Comparison of ENCODE assay signal across 9 cellular contexts in genomic region chr9:91817493-91818225, GRCh38.
DNase-seq lines count a peak whose midpoint lies in the region; ATAC-seq and TF ChIP-seq lines count a peak whose summit lies in the region.
"Had no signal": no experiment of that assay in that cellular context is flagged by ENCODE, and none has a peak within 500 bp of the region (broad histone marks: within the 10 kb centered on the region; RNA-seq: fewer than 3 reads in every experiment).

No MANE protein-coding gene starts in this region.

- H3K27ac Mint-ChIP-seq in activated naive CD4-positive, alpha-beta T cell treated with anti-CD3 and anti-CD28 coated beads, Interleukin-2, amount 10 ng/mL, durations not matched to agents 7 days and 5 days: no peak overlapping the region

- peaks cover 0 to 9% (median 0%) of the 10 kb centered on the region in 7 donors for H3K27me3 ChIP-seq in spleen (replicated peaks in 1 of 7)

- 35 to 54% (median 48%) methylated on average over 16 to 20 of the region's 20 CpGs for WGBS in spleen, 5 donors

- no peak for TF ChIP-seq POLR2A in spleen (IDR thresholded peaks at IDR 0.05)

- H3K4me1 ChIP-seq in HEK293 (ENCODE audit: control insufficient read depth, insufficient read depth, low read length): peaks cover 2% of the 10 kb centered on the region; the same call in 1 of the 2 replicates
- peaks cover 0 to 17% (median 5%) of the 10 kb centered on the region in 6 donors for H3K4me1 ChIP-seq in spleen

- H3K4me3 ChIP-seq in HEK293 (ENCODE audit: low read depth, low read length) (no peak overlapping the region), spleen (no peak overlapping the region)

- no peaks in the 10 kb centered on the region for H3K9me3 ChIP-seq in HEK293 (ENCODE audit: control insufficient read depth, insufficient read depth, low read depth, low read length)
- no peaks in the 10 kb centered on the region for H3K9me3 ChIP-seq in spleen

- POLR2A ChIA-PET in HEK293 (lab: Yijun Ruan, JAX): interaction anchor here (0.6 kb wide), 1 partner anchor 648 kb away, joined by 4 read pairs; no protein-coding TSS in a partner anchor

- H3K27me3 Mint-ChIP-seq in activated naive CD4-positive, alpha-beta T cell treated with anti-CD3 and anti-CD28 coated beads, Interleukin-2, amount 10 ng/mL, durations not matched to agents 7 days and 5 days: peaks cover 7% of the 10 kb centered on the region

- H3K27ac ChIP-seq in HEK293 (ENCODE audit: extremely low read depth, low read depth, low read length) (peak overlapping the region; percentile 58), spleen (peak overlapping the region in 6 of 8 donors; percentile 20 to 67 (median 48))
- H3K27ac ChIP-seq: RWPE1 had no signal

- H3K36me3 Mint-ChIP-seq in activated naive CD4-positive, alpha-beta T cell treated with anti-CD3 and anti-CD28 coated beads, Interleukin-2, amount 10 ng/mL, durations not matched to agents 7 days and 5 days: no peaks in the 10 kb centered on the region

- DNase-seq in brain pericyte (ENCODE audit: low read depth, low spot score) (peak; percentile 48), left lobe of liver (ENCODE audit: low spot score) (no peak), spleen (no peak), NCI-H446 treated with DMSO at 0.1 percent for 48 hours (lab: John Stamatoyannopoulos, UW) (no peak), HPDE6-E6E7 (ENCODE audit: extremely low spot score) (no peak)
- DNase-seq in activated naive CD4-positive, alpha-beta T cell treated with anti-CD3 and anti-CD28 coated beads, Interleukin-2, amount 10 ng/mL, durations not matched to agents 7 days and 5 days: no peak
- DNase-seq in stimulated activated CD4-positive, alpha-beta T cell treated with anti-CD3 and anti-CD28 coated beads, Interleukin-15, amount 100 ng/mL, for 24 hours: no peak

- H3K4me3 Mint-ChIP-seq in activated naive CD4-positive, alpha-beta T cell treated with anti-CD3 and anti-CD28 coated beads, Interleukin-2, amount 10 ng/mL, durations not matched to agents 7 days and 5 days: no peak overlapping the region

- TF ChIP-seq CTCF in HEK293 (tag by site-specific recombination; IDR thresholded peaks at IDR 0.05): no peak
- TF ChIP-seq CTCF in spleen (IDR thresholded peaks at IDR 0.05 in 8 of 11, conservative IDR thresholded peaks at IDR 0.05 in 3 of 11): no peak

- H3K9me3 Mint-ChIP-seq in activated naive CD4-positive, alpha-beta T cell treated with anti-CD3 and anti-CD28 coated beads, Interleukin-2, amount 10 ng/mL, durations not matched to agents 7 days and 5 days: no peaks in the 10 kb centered on the region

- CTCF ChIA-PET in HEK293 (lab: Yijun Ruan, JAX): no interaction called here
- CTCF ChIA-PET in activated naive CD4-positive, alpha-beta T cell treated with anti-CD3 and anti-CD28 coated beads, Interleukin-2, amount 10 ng/mL, durations not matched to agents 7 days and 5 days (lab: Charles Lee): no interaction called here

- H3K36me3 ChIP-seq in HEK293 (ENCODE audit: control insufficient read depth in 2 of 2, insufficient read depth in 1 of 2, low read length in 2 of 2) (no peaks in the 10 kb centered on the region), spleen (no peaks in the 10 kb centered on the region)

- H3K4me1 Mint-ChIP-seq in activated naive CD4-positive, alpha-beta T cell treated with anti-CD3 and anti-CD28 coated beads, Interleukin-2, amount 10 ng/mL, durations not matched to agents 7 days and 5 days: no peaks in the 10 kb centered on the region

- intact Hi-C loops in spleen (cut with DNase I; ENCODE audit: low total_unique reads): no loop called here

- ATAC-seq in left lobe of liver: peak; percentile 75

TF ChIP-seq in HEK293, 187 proteins besides CTCF, POLR2A, EP300 and RAD21 (continues in another document):
- TF ChIP-seq KLF10 (tag by site-specific recombination; IDR thresholded peaks at IDR 0.05) (0 out of 2 replicates have a peak, but pooled peaks have one; percentile 21), ZNF366 (tag by site-specific recombination; conservative IDR thresholded peaks at IDR 0.05) (peak; percentile 64), TRIM28 (IDR thresholded peaks at IDR 0.05; ENCODE audit: borderline replicate concordance, low read length) (peak; percentile 42; the same call in 1 of the 2 replicates), GLIS2 (tag by site-specific recombination; IDR thresholded peaks at IDR 0.05) (0 out of 2 replicates have a peak, but pooled peaks have one; percentile 18), BCL11A (tag by site-specific recombination; IDR thresholded peaks at IDR 0.05; ENCODE audit: low read depth) (no peak), ZNF596 (tag by site-specific recombination; IDR thresholded peaks at IDR 0.05) (no peak), ZNF404 (tag by site-specific recombination; IDR thresholded peaks at IDR 0.05) (no peak), ZNF600 (tag by site-specific recombination; IDR thresholded peaks at IDR 0.05) (0 out of 2 replicates have a peak, but pooled peaks have one; percentile 18), WT1 (tag by site-specific recombination; IDR thresholded peaks at IDR 0.05) (peak; percentile 96), ZBTB48 (tag by site-specific recombination; IDR thresholded peaks at IDR 0.05) (no peak), ZNF558 (tag by site-specific recombination; IDR thresholded peaks at IDR 0.05) (peak; percentile 32; the same call in 1 of the 2 replicates), ZNF398 (tag by site-specific recombination; IDR thresholded peaks at IDR 0.05) (peak; percentile 97), ZNF843 (tag by site-specific recombination; IDR thresholded peaks at IDR 0.05) (0 out of 2 replicates have a peak, but pooled peaks have one; percentile 42)
- TF ChIP-seq, protein P1, sequence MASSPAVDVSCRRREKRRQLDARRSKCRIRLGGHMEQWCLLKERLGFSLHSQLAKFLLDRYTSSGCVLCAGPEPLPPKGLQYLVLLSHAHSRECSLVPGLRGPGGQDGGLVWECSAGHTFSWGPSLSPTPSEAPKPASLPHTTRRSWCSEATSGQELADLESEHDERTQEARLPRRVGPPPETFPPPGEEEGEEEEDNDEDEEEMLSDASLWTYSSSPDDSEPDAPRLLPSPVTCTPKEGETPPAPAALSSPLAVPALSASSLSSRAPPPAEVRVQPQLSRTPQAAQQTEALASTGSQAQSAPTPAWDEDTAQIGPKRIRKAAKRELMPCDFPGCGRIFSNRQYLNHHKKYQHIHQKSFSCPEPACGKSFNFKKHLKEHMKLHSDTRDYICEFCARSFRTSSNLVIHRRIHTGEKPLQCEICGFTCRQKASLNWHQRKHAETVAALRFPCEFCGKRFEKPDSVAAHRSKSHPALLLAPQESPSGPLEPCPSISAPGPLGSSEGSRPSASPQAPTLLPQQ (tag by site-specific recombination; IDR thresholded peaks at IDR 0.05): 0 out of 2 replicates have a peak, but pooled peaks have one; percentile 47
- TF ChIP-seq, protein P2, sequence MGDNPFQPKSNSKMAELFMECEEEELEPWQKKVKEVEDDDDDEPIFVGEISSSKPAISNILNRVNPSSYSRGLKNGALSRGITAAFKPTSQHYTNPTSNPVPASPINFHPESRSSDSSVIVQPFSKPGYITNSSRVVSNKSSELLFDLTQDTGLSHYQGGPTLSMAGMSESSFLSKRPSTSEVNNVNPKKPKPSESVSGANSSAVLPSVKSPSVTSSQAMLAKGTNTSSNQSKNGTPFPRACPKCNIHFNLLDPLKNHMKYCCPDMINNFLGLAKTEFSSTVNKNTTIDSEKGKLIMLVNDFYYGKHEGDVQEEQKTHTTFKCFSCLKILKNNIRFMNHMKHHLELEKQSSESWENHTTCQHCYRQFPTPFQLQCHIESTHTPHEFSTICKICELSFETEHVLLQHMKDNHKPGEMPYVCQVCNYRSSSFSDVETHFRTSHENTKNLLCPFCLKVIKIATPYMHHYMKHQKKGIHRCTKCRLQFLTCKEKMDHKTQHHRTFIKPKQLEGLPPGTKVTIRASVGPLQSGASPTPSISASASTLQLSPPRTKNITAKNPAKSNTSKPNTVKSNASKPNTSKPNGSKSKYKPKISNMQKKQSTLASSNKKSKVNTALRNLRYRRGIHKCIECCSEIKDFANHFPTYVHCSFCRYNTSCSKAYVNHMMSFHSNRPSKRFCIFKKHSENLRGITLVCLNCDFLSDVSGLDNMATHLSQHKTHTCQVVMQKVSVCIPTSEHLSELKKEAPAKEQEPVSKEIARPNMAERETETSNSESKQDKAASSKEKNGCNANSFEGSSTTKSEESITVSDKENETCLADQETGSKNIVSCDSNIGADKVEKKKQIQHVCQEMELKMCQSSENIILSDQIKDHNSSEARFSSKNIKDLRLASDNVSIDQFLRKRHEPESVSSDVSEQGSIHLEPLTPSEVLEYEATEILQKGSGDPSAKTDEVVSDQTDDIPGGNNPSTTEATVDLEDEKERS (tag by site-specific recombination; IDR thresholded peaks at IDR 0.05): no peak
- TF ChIP-seq, protein P3, sequence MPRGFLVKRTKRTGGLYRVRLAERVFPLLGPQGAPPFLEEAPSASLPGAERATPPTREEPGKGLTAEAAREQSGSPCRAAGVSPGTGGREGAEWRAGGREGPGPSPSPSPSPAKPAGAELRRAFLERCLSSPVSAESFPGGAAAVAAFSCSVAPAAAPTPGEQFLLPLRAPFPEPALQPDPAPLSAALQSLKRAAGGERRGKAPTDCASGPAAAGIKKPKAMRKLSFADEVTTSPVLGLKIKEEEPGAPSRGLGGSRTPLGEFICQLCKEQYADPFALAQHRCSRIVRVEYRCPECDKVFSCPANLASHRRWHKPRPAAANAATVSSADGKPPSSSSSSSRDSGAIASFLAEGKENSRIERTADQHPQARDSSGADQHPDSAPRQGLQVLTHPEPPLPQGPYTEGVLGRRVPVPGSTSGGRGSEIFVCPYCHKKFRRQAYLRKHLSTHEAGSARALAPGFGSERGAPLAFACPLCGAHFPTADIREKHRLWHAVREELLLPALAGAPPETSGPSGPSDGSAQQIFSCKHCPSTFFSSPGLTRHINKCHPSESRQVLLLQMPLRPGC (tag by site-specific recombination; IDR thresholded peaks at IDR 0.05): 0 out of 2 replicates have a peak, but pooled peaks have one; percentile 42
